In genomic region chr2:205730701-205731271, GRCh38 we compare ENCODE assay signal across 1 cellular context.
TF ChIP-seq lines count a peak whose summit lies in the region.

No MANE protein-coding gene starts in this region.

TF ChIP-seq in H1, 55 proteins besides CTCF, POLR2A, EP300 and RAD21:
- TF ChIP-seq RBBP5 (IDR thresholded peaks at IDR 0.05; ENCODE audit: borderline replicate concordance, low read depth, low read length): no peak
- no peak for TF ChIP-seq FOSL1 (IDR thresholded peaks at IDR 0.05; ENCODE audit: insufficient read depth, low read depth, low read length)
- TF ChIP-seq BACH1 (IDR thresholded peaks at IDR 0.05; ENCODE audit: low read length): no peak
- no peak for TF ChIP-seq EGR1 (IDR thresholded peaks at IDR 0.05; ENCODE audit: borderline replicate concordance, low read depth, low read length)
- no peak for TF ChIP-seq SP2 (IDR thresholded peaks at IDR 0.05; ENCODE audit: low read length)
TF ChIP-seq in H1: peak in this region for 0.
